Comparison of ENCODE assay signal across 20 cellular contexts in genomic region chr7:108008827-108009226, GRCh38. TPM values are rescaled to one million over a fixed set of nuclear protein-coding genes. Genes with fewer than 3 reads are reported as not detected.
A peak's percentile ranks its signal among the peaks of the same experiment; 100 is the strongest.
DNase-seq lines count a peak whose midpoint lies in the region; ATAC-seq and TF ChIP-seq lines count a peak whose summit lies in the region.
"Had no signal": no experiment of that assay in that cellular context is flagged by ENCODE, and none has a peak within 500 bp of the region (broad histone marks: within the 10 kb centered on the region; RNA-seq: fewer than 3 reads in every experiment).

No MANE protein-coding gene starts in this region.

- no peaks in the 10 kb centered on the region for H3K79me1 ChIP-seq in IMR-90 (ENCODE audit: low read depth in 1 of 2, low read length in 2 of 2)

- H3K9ac ChIP-seq in IMR-90 (ENCODE audit: low read depth, low read length) (no peak overlapping the region), PC-3 (ENCODE audit: low read length) (no peak overlapping the region)
- H3K9ac ChIP-seq: BLaER1 had no signal

- H3K9me3 ChIP-seq in IMR-90 (ENCODE audit: control insufficient read depth, insufficient read depth, low read length) (no peaks in the 10 kb centered on the region), PC-3 (ENCODE audit: low read length) (no peaks in the 10 kb centered on the region), esophagus muscularis mucosa (no peaks in the 10 kb centered on the region)
- H3K9me3 ChIP-seq: BE2C, BLaER1, Caco-2 had no signal

- no peak overlapping the region for H3K4me3 Mint-ChIP-seq in activated CD4-positive, alpha-beta T cell treated with anti-CD3 and anti-CD28 coated beads, Interleukin-2, amount 10 ng/mL, durations not matched to agents 7 days and 5 days
- H3K4me3 Mint-ChIP-seq: CD14-positive monocyte; CD4-positive, alpha-beta memory T cell; CD4-positive, CD25-positive, alpha-beta regulatory T cell; CD8-positive, alpha-beta memory T cell had no signal

- no peak overlapping the region for H2BK120ac ChIP-seq in IMR-90 (ENCODE audit: low read depth, low read length)

- H3K9me3 Mint-ChIP-seq in activated CD4-positive, alpha-beta T cell treated with anti-CD3 and anti-CD28 coated beads, Interleukin-2, amount 10 ng/mL, durations not matched to agents 7 days and 5 days = no peaks in the 10 kb centered on the region
- H3K9me3 Mint-ChIP-seq: CD8-positive, alpha-beta memory T cell had no signal

- H3K56ac ChIP-seq in IMR-90 (ENCODE audit: extremely low read depth, insufficient read depth, low read length) = no peak overlapping the region

- peak overlapping the region; percentile 9; the same call in 1 of the 2 replicates for H2BK20ac ChIP-seq in IMR-90 (ENCODE audit: low read depth, low read length)

- TF ChIP-seq EP300 in esophagus muscularis mucosa (IDR thresholded peaks at IDR 0.05) = no peak

- no peak overlapping the region for H3K4me3 ChIP-seq in IMR-90 (ENCODE audit: insufficient read depth, low read depth, low read length)
- no peak overlapping the region for H3K4me3 ChIP-seq in PC-3 (ENCODE audit: low read length)
- no peak overlapping the region for H3K4me3 ChIP-seq in esophagus muscularis mucosa
- no peak overlapping the region for H3K4me3 ChIP-seq in urinary bladder (ENCODE audit: low read depth, low read length)
- H3K4me3 ChIP-seq: BLaER1 had no signal

- H3K14ac ChIP-seq in IMR-90 (replicated peaks; ENCODE audit: low read depth, low read length) = no peak overlapping the region

- no peak overlapping the region for H2BK5ac ChIP-seq in IMR-90 (ENCODE audit: low read depth, low read length, poor library complexity, severe bottlenecking)

- in situ Hi-C loops in IMR-90 (cut with MboI; ENCODE audit: low sequenced_read_pairs) = no loop called here

- intact Hi-C loops in IMR-90 (cut with micrococcal nuclease) = no loop called here
- intact Hi-C loops in PC-3 (cut with micrococcal nuclease) = loop anchor here (10.0 kb wide), 1 partner anchor 264 kb away; the partner anchor contains the start of gene CBLL1
- intact Hi-C loops in esophagus muscularis mucosa (cut with DNase I) = loop anchor here (5.0 to 10.0 kb wide), 2 partner anchors 88 to 136 kb away; no protein-coding TSS in a partner anchor

- DNase-seq in IMR-90 = no peak
- DNase-seq in PC-3 = no peak
- peak; percentile 24 for DNase-seq in esophagus muscularis mucosa (ENCODE audit: extremely low spot score)
- no peak for DNase-seq in activated CD4-positive, alpha-beta T cell treated with anti-CD3 and anti-CD28 coated beads, Interleukin-2, amount 10 ng/mL, durations not matched to agents 7 days and 5 days
- no peak for DNase-seq in Kasumi-1 (lab: John Stamatoyannopoulos, UW)
- DNase-seq: 8988T; ACHN; BE2C; C1 segment of cervical spinal cord; Caco-2; Calu3; CD4-positive, alpha-beta memory T cell; CD4-positive, CD25-positive, alpha-beta regulatory T cell; CD8-positive, alpha-beta memory T cell; DMS79 treated with DMSO at 0.1 percent for 48 hours; GF-D8 had no signal

- peaks cover 54% of the 10 kb centered on the region for H3K27me3 Mint-ChIP-seq in activated CD4-positive, alpha-beta T cell treated with anti-CD3 and anti-CD28 coated beads, Interleukin-2, amount 10 ng/mL, durations not matched to agents 7 days and 5 days

- H3K4me1 ChIP-seq in IMR-90 (ENCODE audit: control insufficient read depth, insufficient read depth, low read length) = peaks cover 8% of the 10 kb centered on the region
- H3K4me1 ChIP-seq in PC-3 (ENCODE audit: insufficient read depth, low read length) = peaks cover 47% of the 10 kb centered on the region
- peaks cover 4 to 32% (median 23%) of the 10 kb centered on the region in 4 donors for H3K4me1 ChIP-seq in esophagus muscularis mucosa
- H3K4me1 ChIP-seq in urinary bladder (ENCODE audit: insufficient read depth) = no peaks in the 10 kb centered on the region
- H3K4me1 ChIP-seq: BLaER1 had no signal

- no peaks in the 10 kb centered on the region for H4K20me1 ChIP-seq in IMR-90 (ENCODE audit: insufficient read depth, low read length)
- no peaks in the 10 kb centered on the region for H4K20me1 ChIP-seq in PC-3 (ENCODE audit: low read length)
- H4K20me1 ChIP-seq: BLaER1 had no signal

- H3K18ac ChIP-seq in IMR-90 (ENCODE audit: low read depth, low read length) = no peak overlapping the region

- H3K9me2 ChIP-seq in PC-3 (replicated peaks; ENCODE audit: low read length) = no peaks in the 10 kb centered on the region

- H2AFZ ChIP-seq in IMR-90 (replicated peaks; ENCODE audit: low read length, poor library complexity) (no peak overlapping the region), PC-3 (ENCODE audit: low read length) (no peak overlapping the region)

- CTCF ChIA-PET in IMR-90 (lab: Yijun Ruan, JAX) (no interaction called here), PC-3 (lab: Charles Lee) (no interaction called here)
- CTCF ChIA-PET in activated CD4-positive, alpha-beta T cell treated with anti-CD3 and anti-CD28 coated beads, Interleukin-2, amount 10 ng/mL, durations not matched to agents 7 days and 5 days (lab: Charles Lee) = no interaction called here

- no peak overlapping the region for H3K4me2 ChIP-seq in IMR-90 (ENCODE audit: low read depth, low read length)
- no peak overlapping the region for H3K4me2 ChIP-seq in PC-3 (ENCODE audit: low read length)
- H3K4me2 ChIP-seq: BLaER1 had no signal

- peaks cover 4% of the 10 kb centered on the region for H3K4me1 Mint-ChIP-seq in activated CD4-positive, alpha-beta T cell treated with anti-CD3 and anti-CD28 coated beads, Interleukin-2, amount 10 ng/mL, durations not matched to agents 7 days and 5 days
- H3K4me1 Mint-ChIP-seq: CD14-positive monocyte had no signal

- POLR2A ChIA-PET in IMR-90 (lab: Charles Lee; ENCODE audit: unreplicated experiment) (no interaction called here), PC-3 (lab: Charles Lee; ENCODE audit: unreplicated experiment) (no interaction called here)
- POLR2A ChIA-PET in activated CD4-positive, alpha-beta T cell treated with anti-CD3 and anti-CD28 coated beads, Interleukin-2, amount 10 ng/mL, durations not matched to agents 7 days and 5 days (lab: Charles Lee) = no interaction called here

- no peak overlapping the region for H3K4ac ChIP-seq in IMR-90 (ENCODE audit: low read depth, low read length)

- no peak overlapping the region for H3K27ac ChIP-seq in IMR-90 (ENCODE audit: insufficient read depth, low read length)
- peak overlapping the region; percentile 90 for H3K27ac ChIP-seq in PC-3 (ENCODE audit: low read length)
- H3K27ac ChIP-seq in esophagus muscularis mucosa (replicated peaks in 1 of 4) = no peak overlapping the region
- H3K27ac ChIP-seq in urinary bladder (ENCODE audit: low read depth) = peak overlapping the region; percentile 46
- H3K27ac ChIP-seq: BLaER1 had no signal

- no peak overlapping the region for H4K8ac ChIP-seq in IMR-90 (ENCODE audit: low read depth in 2 of 2, low read length in 2 of 2)

- no peaks in the 10 kb centered on the region for H3K79me2 ChIP-seq in PC-3 (ENCODE audit: low read length)

- no peak for TF ChIP-seq CTCF in IMR-90 (conservative IDR thresholded peaks at IDR 0.05; ENCODE audit: low read depth, low read length)
- no peak for TF ChIP-seq CTCF in PC-3 (conservative IDR thresholded peaks at IDR 0.05; ENCODE audit: low read depth, low read length)
- no peak for TF ChIP-seq CTCF in esophagus muscularis mucosa (IDR thresholded peaks at IDR 0.05)

- H3K9me1 ChIP-seq in IMR-90 (ENCODE audit: insufficient read depth, low read length) = peaks cover 10% of the 10 kb centered on the region; the same call in 1 of the 2 replicates

- TF ChIP-seq RAD21 in IMR-90 (IDR thresholded peaks at IDR 0.05; ENCODE audit: low read length) = no peak

- no peak overlapping the region for H4K91ac ChIP-seq in IMR-90 (ENCODE audit: insufficient read depth, low read depth, low read length)

- no peak overlapping the region for H2BK15ac ChIP-seq in IMR-90 (ENCODE audit: low read depth, low read length)

- BruUV-seq in IMR-90 (replicated peaks; lab: Mats Ljungman, UMichigan) (no TSS peak), PC-3 (replicated peaks; lab: Mats Ljungman, UMichigan) (no TSS peak)

- H3K27me3 ChIP-seq in IMR-90 (ENCODE audit: control insufficient read depth, insufficient read depth, low read length) = no peaks in the 10 kb centered on the region
- no peaks in the 10 kb centered on the region for H3K27me3 ChIP-seq in PC-3 (ENCODE audit: low read length)
- H3K27me3 ChIP-seq in esophagus muscularis mucosa = no peaks in the 10 kb centered on the region
- H3K27me3 ChIP-seq: BE2C had no signal

- no peak overlapping the region for H4K5ac ChIP-seq in IMR-90 (ENCODE audit: low read depth, low read length)

- H3K27ac Mint-ChIP-seq in activated CD4-positive, alpha-beta T cell treated with anti-CD3 and anti-CD28 coated beads, Interleukin-2, amount 10 ng/mL, durations not matched to agents 7 days and 5 days = no peak overlapping the region
- H3K27ac Mint-ChIP-seq: CD14-positive monocyte; CD4-positive, alpha-beta memory T cell; CD4-positive, CD25-positive, alpha-beta regulatory T cell; CD8-positive, alpha-beta memory T cell had no signal

- peaks cover 3% of the 10 kb centered on the region for H3F3A ChIP-seq in PC-3 (ENCODE audit: low read length, unreplicated experiment)

- dilution Hi-C loops in IMR-90 (cut with HindIII; ENCODE audit: low sequenced_read_pairs, unreplicated experiment) = loop anchor here (25.0 kb wide), 1 partner anchor 128 kb away; the partner anchor contains the start of gene LAMB4

- no peak overlapping the region for H2AK9ac ChIP-seq in IMR-90 (replicated peaks; ENCODE audit: low read depth, low read length, poor library complexity)

- H3K36me3 ChIP-seq in IMR-90 (ENCODE audit: control insufficient read depth, insufficient read depth, low read length) = no peaks in the 10 kb centered on the region
- no peaks in the 10 kb centered on the region for H3K36me3 ChIP-seq in PC-3 (ENCODE audit: low read depth, low read length)
- H3K36me3 ChIP-seq in esophagus muscularis mucosa = no peaks in the 10 kb centered on the region
- H3K36me3 ChIP-seq in urinary bladder (ENCODE audit: insufficient read depth) = no peaks in the 10 kb centered on the region
- H3K36me3 ChIP-seq: BE2C, BLaER1 had no signal

- H3K23ac ChIP-seq in IMR-90 (ENCODE audit: low read depth, low read length) = no peak overlapping the region

- ATAC-seq in IMR-90 (ENCODE audit: low read depth) = no peak
- ATAC-seq in PC-3 = no peak
- ATAC-seq in HG03095 (IDR thresholded peaks at IDR 0.05; ENCODE audit: unreplicated experiment) = no peak

- H2AK5ac ChIP-seq in IMR-90 (ENCODE audit: low read depth, low read length) = no peak overlapping the region

- H3K36me3 Mint-ChIP-seq in activated CD4-positive, alpha-beta T cell treated with anti-CD3 and anti-CD28 coated beads, Interleukin-2, amount 10 ng/mL, durations not matched to agents 7 days and 5 days (ENCODE audit: low read depth) = no peaks in the 10 kb centered on the region
- H3K36me3 Mint-ChIP-seq: CD14-positive monocyte; CD4-positive, alpha-beta memory T cell; CD4-positive, CD25-positive, alpha-beta regulatory T cell had no signal

- TF ChIP-seq POLR2A in IMR-90 (IDR thresholded peaks at IDR 0.05; ENCODE audit: low read depth, low read length) (no peak), esophagus muscularis mucosa (IDR thresholded peaks at IDR 0.05; ENCODE audit: low read depth) (no peak)

RNA-seq across cellular contexts. Expression of gene LAMB1, which starts 5.9 kb away (rescaled TPM):
- total RNA-seq in IMR-90 (2012; rRNA removed) = 117 TPM in 2 replicates
- polyA plus RNA-seq in IMR-90 (2012; rRNA removed) = 97.5 and 114 TPM in 2 replicates
- 83.3 and 90.8 TPM in 2 replicates for polyA plus RNA-seq in IMR-90 (2012; cell fraction: cytosol; rRNA removed)
- polyA plus RNA-seq in IMR-90 (2012; cell fraction: nucleus; rRNA removed; ENCODE audit: low replicate concordance) = 304 and 403 TPM in 2 replicates
- 74.3 and 101 TPM in 2 replicates for total RNA-seq in PC-3 (2014; rRNA removed)
- 100 to 1,000 TPM; 167 to 240 (median 219) TPM for total RNA-seq in esophagus muscularis mucosa
- 323 TPM for total RNA-seq in urinary bladder
- polyA plus RNA-seq in urinary bladder = 233 TPM
- total RNA-seq in activated CD4-positive, alpha-beta T cell treated with anti-CD3 and anti-CD28 coated beads, Interleukin-2, amount 10 ng/mL, durations not matched to agents 7 days and 5 days = not detected
- total RNA-seq: CD4-positive, alpha-beta memory T cell; CD8-positive, alpha-beta memory T cell had no signal

Comparison
In these comparisons a context has a peak if more than half of its experiments do, and no peak if none do; other contexts are left out.
1. H3K27ac ChIP-seq: peak in PC-3 (single experiment) and urinary bladder (single experiment); none in IMR-90 (single experiment) and esophagus muscularis mucosa (0 of 4).
2. RNA of gene LAMB1, which starts 5.9 kb away (total RNA-seq): 323 TPM in urinary bladder (single experiment), 167 to 240 TPM in esophagus muscularis mucosa, 117 TPM in IMR-90 and 74.3 to 101 TPM in PC-3; not detected in activated CD4-positive, alpha-beta T cell treated with anti-CD3 and anti-CD28 coated beads, Interleukin-2, amount 10 ng/mL, durations not matched to agents 7 days and 5 days; every median in the first group is over 10 times any median in the second.